7 cellular contexts compared by ENCODE assay signal in the genomic region with DNA sequence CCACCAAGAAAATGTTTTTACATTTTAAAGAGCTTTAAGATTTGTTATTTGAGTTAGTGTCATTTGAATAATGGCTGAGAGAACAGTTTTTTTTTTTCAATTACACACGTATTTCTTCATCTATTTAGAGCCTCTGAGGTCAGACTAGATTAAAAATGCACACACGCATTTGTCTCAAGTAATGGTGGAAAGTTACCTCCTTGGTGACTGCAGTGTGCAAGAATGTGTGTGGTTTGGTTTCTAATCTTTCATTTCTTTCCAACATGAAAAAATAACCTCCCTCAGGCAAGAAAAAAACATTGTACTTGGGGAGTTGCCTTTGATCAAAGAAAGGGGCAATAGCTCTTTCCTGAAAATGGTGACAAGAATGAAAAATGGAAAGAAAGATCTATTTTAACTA.
DNase-seq lines count a peak whose midpoint lies in the region; TF ChIP-seq lines count a peak whose summit lies in the region.
"Not testable (repeated sequence)": the region's sequence is repeated elsewhere in the genome, so short reads cannot be mapped to it uniquely, and the experiment has no call there.

No MANE protein-coding gene starts in this region.

- CTCF ChIA-PET in BJ (lab: Yijun Ruan, JAX), result not testable (repeated sequence)

- POLR2A ChIA-PET in BJ (lab: Charles Lee), result interaction anchor here (0.6 kb wide), 1 partner anchor 173 kb away, joined by 9 read pairs; no protein-coding TSS in a partner anchor

- not testable (repeated sequence) for H3K9ac ChIP-seq in MM.1S (ENCODE audit: low read length)

- not testable (repeated sequence) for H3K79me2 ChIP-seq in MM.1S (ENCODE audit: low read length)

- not testable (repeated sequence) for H3K4me2 ChIP-seq in MM.1S (ENCODE audit: low read depth, low read length)

- H3F3A ChIP-seq in MM.1S (ENCODE audit: insufficient read depth, low read length), result not testable (repeated sequence)

- TF ChIP-seq CTCF in BJ (IDR thresholded peaks at IDR 0.05; ENCODE audit: insufficient read depth, low read depth, low read length); MM.1S (IDR thresholded peaks at IDR 0.05; ENCODE audit: low read length); cardiac fibroblast (IDR thresholded peaks at IDR 0.05; ENCODE audit: low read depth, low read length); fibroblast of villous mesenchyme (IDR thresholded peaks at IDR 0.05; ENCODE audit: insufficient read depth, low read depth, low read length): not testable (repeated sequence)

- H3K9me3 ChIP-seq in MM.1S (replicated peaks; ENCODE audit: insufficient read depth, low read length), result not testable (repeated sequence)

- H3K4me3 ChIP-seq in BJ (ENCODE audit: low read depth, low read length); MM.1S (ENCODE audit: low read length); cardiac fibroblast (replicated peaks in 1 of 2; ENCODE audit: low read depth in 2 of 2, low read length in 2 of 2); fibroblast of villous mesenchyme (ENCODE audit: low read depth, low read length): not testable (repeated sequence)

- DNase-seq in BJ (ENCODE audit: low read depth), result peak; percentile 30
- DNase-seq in HCEC 1CT, result peak; percentile 47
- DNase-seq in MM.1S, result peak; percentile 25
- peak; percentile 39 for DNase-seq in SW480 (ENCODE audit: low spot score)
- DNase-seq in cardiac fibroblast (ENCODE audit: low read depth in 2 of 2), result peak; percentile 48 to 55
- peak; percentile 50 for DNase-seq in fibroblast of villous mesenchyme (ENCODE audit: low read depth)
- peak; percentile 77 for DNase-seq in myocyte (ENCODE audit: low read depth)

- not testable (repeated sequence) for H3K27me3 ChIP-seq in BJ (ENCODE audit: control insufficient read depth, insufficient read depth, low read length); MM.1S (replicated peaks; ENCODE audit: insufficient read depth, low read length)

- not testable (repeated sequence) for H4K20me1 ChIP-seq in MM.1S (ENCODE audit: insufficient read depth, low read length)

- H3K27ac ChIP-seq in MM.1S (ENCODE audit: low read length), result not testable (repeated sequence)

- not testable (repeated sequence) for H3K4me1 ChIP-seq in MM.1S (ENCODE audit: low read length)

- not testable (repeated sequence) for H3K36me3 ChIP-seq in BJ (ENCODE audit: control insufficient read depth, insufficient read depth, low read length); MM.1S (replicated peaks; ENCODE audit: insufficient read depth, low read length)

- not testable (repeated sequence) for H3K9me2 ChIP-seq in MM.1S (replicated peaks; ENCODE audit: insufficient read depth, low read length)

- not testable (repeated sequence) for H2AFZ ChIP-seq in MM.1S (ENCODE audit: low read length)

Comparison
In these comparisons a context has a peak if more than half of its experiments do, and no peak if none do; other contexts are left out.
1. DNase-seq: peak in every context shown above with its lines; median percentile 77 in myocyte; 52 in cardiac fibroblast; 50 in fibroblast of villous mesenchyme; 47 in HCEC 1CT; 39 in SW480; 30 in BJ; 25 in MM.1S.